In genomic region chr1:70628973-70629372, GRCh38 we compare ENCODE assay signal across 22 cellular contexts.
"Had no signal": no experiment of that assay in that cellular context is flagged by ENCODE, and none has a peak within 500 bp of the region (broad histone marks: within the 10 kb centered on the region; RNA-seq: fewer than 3 reads in every experiment).

No MANE protein-coding gene starts in this region.

- H3K4me3 Mint-ChIP-seq: activated CD8-positive, alpha-beta T cell treated with anti-CD3 and anti-CD28 coated beads, Interleukin-2, amount 10 ng/mL, durations not matched to agents 7 days and 5 days; activated naive CD8-positive, alpha-beta T cell; activated T-cell treated with anti-CD3 and anti-CD28 coated beads, Interleukin-2, amount 50 U/mL, for 72 hours; central memory CD8-positive, alpha-beta T cell; dendritic cell treated with granulocyte-macrophage colony-stimulating factor and Interleukin-4, amounts not matched to agents 40 ng/mL and 50 ng/mL, for 4 days; natural killer cell; neural progenitor cell had no signal

- H3K36me3 ChIP-seq: esophagus squamous epithelium, lower lobe of right lung, neural progenitor cell, right atrium auricular region, spleen, tibial nerve had no signal

- H3K27me3 ChIP-seq: esophagus squamous epithelium, neural progenitor cell, right atrium auricular region, spleen, tibial nerve had no signal

- H3K4me1 Mint-ChIP-seq: central memory CD8-positive, alpha-beta T cell; natural killer cell; neural progenitor cell had no signal

- H3K9me3 Mint-ChIP-seq: neural progenitor cell had no signal

- H3K27me3 Mint-ChIP-seq: central memory CD8-positive, alpha-beta T cell; dendritic cell treated with granulocyte-macrophage colony-stimulating factor and Interleukin-4, amounts not matched to agents 40 ng/mL and 50 ng/mL, for 4 days had no signal

- H3K27ac Mint-ChIP-seq: activated CD8-positive, alpha-beta T cell treated with anti-CD3 and anti-CD28 coated beads, Interleukin-2, amount 10 ng/mL, durations not matched to agents 7 days and 5 days; activated naive CD8-positive, alpha-beta T cell; activated T-cell treated with anti-CD3 and anti-CD28 coated beads, Interleukin-2, amount 50 U/mL, for 72 hours; dendritic cell treated with granulocyte-macrophage colony-stimulating factor and Interleukin-4, amounts not matched to agents 40 ng/mL and 50 ng/mL, for 4 days; natural killer cell; neural progenitor cell had no signal

- ATAC-seq: activated CD8-positive, alpha-beta T cell treated with anti-CD3 and anti-CD28 coated beads, Interleukin-2, amount 10 ng/mL, durations not matched to agents 7 days and 5 days; activated T-cell treated with anti-CD3 and anti-CD28 coated beads, Interleukin-2, amount 50 U/mL, for 72 hours; left lobe of liver; natural killer cell had no signal

- DNase-seq: activated CD8-positive, alpha-beta T cell treated with anti-CD3 and anti-CD28 coated beads, Interleukin-2, amount 10 ng/mL, durations not matched to agents 7 days and 5 days; activated naive CD4-positive, alpha-beta T cell treated with Interleukin-2 at 50 U/mL for 16 hours; activated T-cell treated with anti-CD3 and anti-CD28 coated beads for 4 hours; activated T-cell treated with anti-CD3 and anti-CD28 coated beads, Interleukin-2, amount 50 U/mL, for 72 hours; anterior cingulate cortex; esophagus squamous epithelium; foreskin melanocyte; kidney glomerular epithelial cell; lower lobe of right lung; mesenchymal stem cell; natural killer cell; occipital lobe; spleen; stimulated activated naive CD4-positive, alpha-beta T cell; T-helper 9 cell had no signal

- H3K4me1 ChIP-seq: esophagus squamous epithelium, lower lobe of right lung, neural progenitor cell, right atrium auricular region, spleen, tibial nerve had no signal

- H3K4me3 ChIP-seq: esophagus squamous epithelium, lower lobe of right lung, neural progenitor cell, right atrium auricular region, spleen, tibial nerve had no signal

- H3K9ac ChIP-seq: neural progenitor cell had no signal

- H3K36me3 Mint-ChIP-seq: activated naive CD8-positive, alpha-beta T cell; natural killer cell; neural progenitor cell had no signal

- H3K9me3 ChIP-seq: esophagus squamous epithelium, lower lobe of right lung, right atrium auricular region, tibial nerve had no signal

- H3K27ac ChIP-seq: esophagus squamous epithelium, lower lobe of right lung, neural progenitor cell, right atrium auricular region, spleen, tibial nerve had no signal
